ENCODE assay signal across 13 cellular contexts in genomic region chr6:30990422-30991086, GRCh38. TPM values are rescaled to one million over a fixed set of nuclear protein-coding genes. Genes with fewer than 3 reads are reported as not detected.
A peak's percentile ranks its signal among the peaks of the same experiment; 100 is the strongest.
DNase-seq lines count a peak whose midpoint lies in the region; ATAC-seq, FAIRE-seq and TF ChIP-seq lines count a peak whose summit lies in the region.
"Had no signal": no experiment of that assay in that cellular context is flagged by ENCODE, and none has a peak within 500 bp of the region (broad histone marks: within the 10 kb centered on the region; RNA-seq: fewer than 3 reads in every experiment).

No MANE protein-coding gene starts in this region.

- POLR2A ChIA-PET in activated CD4-positive, alpha-beta memory T cell treated with anti-CD3 and anti-CD28 coated beads, Interleukin-2, amount 10 ng/mL, durations not matched to agents 7 days and 5 days (lab: Charles Lee) = interaction anchor here (1.0 kb wide), 1 partner anchor 9 kb away, joined by 4 read pairs; no protein-coding TSS in a partner anchor

- no peaks in the 10 kb centered on the region for H4K20me1 ChIP-seq in Karpas-422 (ENCODE audit: insufficient read depth, low read depth, low read length)

- H2AFZ ChIP-seq in Karpas-422 (ENCODE audit: low read length) = no peak overlapping the region
- H2AFZ ChIP-seq: parathyroid adenoma had no signal

- no peaks in the 10 kb centered on the region for H3K36me3 Mint-ChIP-seq in activated CD4-positive, alpha-beta memory T cell treated with anti-CD3 and anti-CD28 coated beads, Interleukin-2, amount 10 ng/mL, durations not matched to agents 7 days and 5 days (ENCODE audit: low read depth)
- no peaks in the 10 kb centered on the region for H3K36me3 Mint-ChIP-seq in naive B cell

- no peaks in the 10 kb centered on the region for H3K79me2 ChIP-seq in Karpas-422 (ENCODE audit: low read length)
- H3K79me2 ChIP-seq: parathyroid adenoma had no signal

- H3K4me2 ChIP-seq in Karpas-422 (ENCODE audit: low read depth, low read length, poor library complexity, severe bottlenecking) = peak overlapping the region; percentile 14

- TF ChIP-seq POLR2A in H54 (IDR thresholded peaks at IDR 0.05; ENCODE audit: low read depth, low read length) = no peak

- H3K27me3 ChIP-seq in Karpas-422 (ENCODE audit: low read length) (no peaks in the 10 kb centered on the region), aorta (ENCODE audit: control insufficient read depth in 1 of 2, insufficient read depth in 2 of 2, low read length in 1 of 2) (no peaks in the 10 kb centered on the region)

- H3K9me3 ChIP-seq in Karpas-422 (ENCODE audit: low read length) (no peaks in the 10 kb centered on the region), aorta (ENCODE audit: control insufficient read depth, low read length) (no peaks in the 10 kb centered on the region)

- CTCF ChIA-PET in activated CD4-positive, alpha-beta memory T cell treated with anti-CD3 and anti-CD28 coated beads, Interleukin-2, amount 10 ng/mL, durations not matched to agents 7 days and 5 days (lab: Charles Lee) = no interaction called here

- no peaks in the 10 kb centered on the region for H3K9me2 ChIP-seq in Karpas-422 (replicated peaks; ENCODE audit: insufficient read depth, low read length)

- H3K36me3 ChIP-seq in Karpas-422 (ENCODE audit: insufficient read depth, low read length) (no peaks in the 10 kb centered on the region), aorta (ENCODE audit: control insufficient read depth in 1 of 2, insufficient read depth in 2 of 2, low read length in 1 of 2) (no peaks in the 10 kb centered on the region)

- 70 to 72% methylated on average over 8 of the region's 8 CpGs for WGBS in aorta, 2 donors

- H3K4me1 Mint-ChIP-seq in activated CD4-positive, alpha-beta memory T cell treated with anti-CD3 and anti-CD28 coated beads, Interleukin-2, amount 10 ng/mL, durations not matched to agents 7 days and 5 days = peaks cover 11% of the 10 kb centered on the region
- H3K4me1 Mint-ChIP-seq in naive B cell = peaks cover 0 to 8% (median 7%) of the 10 kb centered on the region in 3 donors

- intact Hi-C loops in aorta (cut with DNase I) = no loop called here

- FAIRE-seq in H54 (lab: Jason Lieb, UNC) = no peak
- FAIRE-seq: GM18507 had no signal

- no peak overlapping the region for H3K4me3 ChIP-seq in Karpas-422 (ENCODE audit: low read length)
- no peak overlapping the region for H3K4me3 ChIP-seq in aorta (ENCODE audit: low read length in 2 of 2)
- H3K4me3 ChIP-seq: SK-N-MC had no signal

- H3K27ac ChIP-seq in Karpas-422 (ENCODE audit: low read length) = no peak overlapping the region
- no peak overlapping the region for H3K27ac ChIP-seq in aorta (ENCODE audit: low read depth in 1 of 2, low read length in 2 of 2)
- H3K27ac ChIP-seq: parathyroid adenoma, SK-N-MC had no signal

- no peaks in the 10 kb centered on the region for H3K9me3 Mint-ChIP-seq in activated CD4-positive, alpha-beta memory T cell treated with anti-CD3 and anti-CD28 coated beads, Interleukin-2, amount 10 ng/mL, durations not matched to agents 7 days and 5 days
- no peaks in the 10 kb centered on the region for H3K9me3 Mint-ChIP-seq in naive B cell

- H3K4me3 Mint-ChIP-seq in activated CD4-positive, alpha-beta memory T cell treated with anti-CD3 and anti-CD28 coated beads, Interleukin-2, amount 10 ng/mL, durations not matched to agents 7 days and 5 days = peak overlapping the region; percentile 46
- H3K4me3 Mint-ChIP-seq in naive B cell = peak overlapping the region in 2 of 8 donors; percentile 35 to 37

- peak overlapping the region; percentile 39 for H3K27ac Mint-ChIP-seq in activated CD4-positive, alpha-beta memory T cell treated with anti-CD3 and anti-CD28 coated beads, Interleukin-2, amount 10 ng/mL, durations not matched to agents 7 days and 5 days
- peak overlapping the region in 1 of 6 donors; percentile 84 for H3K27ac Mint-ChIP-seq in naive B cell

- H3K27me3 Mint-ChIP-seq in activated CD4-positive, alpha-beta memory T cell treated with anti-CD3 and anti-CD28 coated beads, Interleukin-2, amount 10 ng/mL, durations not matched to agents 7 days and 5 days = no peaks in the 10 kb centered on the region
- peaks cover 0 to 12% (median 10%) of the 10 kb centered on the region in 3 donors for H3K27me3 Mint-ChIP-seq in naive B cell

- H3K9ac ChIP-seq in Karpas-422 (ENCODE audit: low read length) = no peak overlapping the region
- H3K9ac ChIP-seq: parathyroid adenoma had no signal

- ATAC-seq in naive B cell (ENCODE audit: low read depth in 2 of 2) (peak; percentile 36 to 38), aorta (ENCODE audit: low FRiP score) (no peak)

- H3K4me1 ChIP-seq in Karpas-422 (ENCODE audit: low read length) (no peaks in the 10 kb centered on the region), aorta (ENCODE audit: control insufficient read depth in 1 of 2, insufficient read depth in 2 of 2, low read length in 2 of 2) (no peaks in the 10 kb centered on the region)
- H3K4me1 ChIP-seq: parathyroid adenoma had no signal

- DNase-seq in ELF-1 (ENCODE audit: low read depth, low spot score) (peak; percentile 8), Karpas-422 (no peak), naive B cell (no peak), aorta (no peak), NCI-H2081 treated with DMSO at 0.1 percent for 48 hours (lab: John Stamatoyannopoulos, UW) (no peak), H54 (ENCODE audit: insufficient read length, low spot score) (no peak), DMS 273 (lab: John Stamatoyannopoulos, UW; ENCODE audit: unreplicated experiment) (no peak)
- peak; percentile 39 for DNase-seq in activated CD4-positive, alpha-beta memory T cell treated with anti-CD3 and anti-CD28 coated beads, Interleukin-2, amount 10 ng/mL, durations not matched to agents 7 days and 5 days
- DNase-seq: kidney glomerular epithelial cell, NCI-H510A had no signal

RNA-seq across cellular contexts. Expression of gene MUC21, which starts 7.0 kb away (rescaled TPM):
- total RNA-seq in Karpas-422 (2014; rRNA removed; shearing (Covaris generic); ENCODE audit: low replicate concordance) = not detected in 2 replicates
- not detected for total RNA-seq in activated CD4-positive, alpha-beta memory T cell treated with anti-CD3 and anti-CD28 coated beads, Interleukin-2, amount 10 ng/mL, durations not matched to agents 7 days and 5 days
- polyA plus RNA-seq in naive B cell (ENCODE audit: low read depth in 6 of 6) (not detected), aorta (under 1 TPM; 0.20 to 0.75 TPM)
- total RNA-seq in aorta = not detected

RNA-seq across cellular contexts. Expression of gene MUC22, which starts 19.7 kb away (rescaled TPM):
- not detected in 2 replicates for total RNA-seq in Karpas-422 (2014; rRNA removed; shearing (Covaris generic); ENCODE audit: low replicate concordance)
- not detected for total RNA-seq in activated CD4-positive, alpha-beta memory T cell treated with anti-CD3 and anti-CD28 coated beads, Interleukin-2, amount 10 ng/mL, durations not matched to agents 7 days and 5 days
- polyA plus RNA-seq in naive B cell (ENCODE audit: low read depth in 6 of 6) (not detected), aorta (not detected)
- not detected for total RNA-seq in aorta

RNA-seq across cellular contexts. Expression of gene MUCL3, which starts 49.8 kb away (rescaled TPM):
- total RNA-seq in Karpas-422 (2014; rRNA removed; shearing (Covaris generic); ENCODE audit: low replicate concordance) = not detected in 2 replicates
- not detected for total RNA-seq in activated CD4-positive, alpha-beta memory T cell treated with anti-CD3 and anti-CD28 coated beads, Interleukin-2, amount 10 ng/mL, durations not matched to agents 7 days and 5 days
- not detected for polyA plus RNA-seq in naive B cell (ENCODE audit: low read depth in 6 of 6)
- not detected for total RNA-seq in aorta
- polyA plus RNA-seq in aorta = under 1 TPM; 0.13 to 0.18 TPM

RNA-seq across cellular contexts. Expression of gene SFTA2, which starts 58.6 kb away (rescaled TPM):
- total RNA-seq in Karpas-422 (2014; rRNA removed; shearing (Covaris generic); ENCODE audit: low replicate concordance) = not detected in 2 replicates
- not detected for total RNA-seq in activated CD4-positive, alpha-beta memory T cell treated with anti-CD3 and anti-CD28 coated beads, Interleukin-2, amount 10 ng/mL, durations not matched to agents 7 days and 5 days
- polyA plus RNA-seq in naive B cell (ENCODE audit: low read depth in 6 of 6) (under 1 TPM in 1 of 6 donors, not detected in 5; 0.38 TPM), aorta (1 to 10 TPM in 1 of 2 donors, not detected in 1; 2.4 TPM)
- not detected for total RNA-seq in aorta

Comparison
In these comparisons a context has a peak if more than half of its experiments do, and no peak if none do; other contexts are left out.
1. DNase-seq: peak in ELF-1 (single experiment) and activated CD4-positive, alpha-beta memory T cell treated with anti-CD3 and anti-CD28 coated beads, Interleukin-2, amount 10 ng/mL, durations not matched to agents 7 days and 5 days (single experiment); none in Karpas-422 (single experiment), naive B cell (single experiment), aorta (0 of 2), NCI-H2081 treated with DMSO at 0.1 percent for 48 hours (single experiment), H54 (single experiment) and DMS 273 (single experiment).